In the genomic region with DNA sequence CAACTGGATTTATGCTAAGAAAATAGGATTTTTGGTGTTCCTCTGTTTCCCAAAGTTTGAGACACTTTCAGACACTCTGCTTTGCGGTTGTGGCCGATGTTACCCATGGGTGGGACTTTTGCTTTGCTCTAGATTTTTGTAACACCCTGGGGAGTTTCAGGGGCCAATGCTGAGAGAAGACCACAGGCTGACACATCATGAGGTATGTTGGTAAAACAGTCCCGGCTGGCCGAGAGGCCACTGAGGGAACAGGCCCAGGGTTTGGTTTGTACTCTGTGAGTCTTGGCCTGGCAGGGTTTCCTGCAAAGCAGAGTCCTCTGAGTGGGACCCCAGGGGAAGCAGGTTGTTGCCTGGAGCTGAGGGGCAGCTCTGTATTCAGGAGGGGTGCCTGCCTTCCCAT, we compare ENCODE assay signal across 28 cellular contexts.
DNase-seq lines count a peak whose midpoint lies in the region; ATAC-seq, FAIRE-seq and TF ChIP-seq lines count a peak whose summit lies in the region.
"Had no signal": no experiment of that assay in that cellular context is flagged by ENCODE, and none has a peak within 500 bp of the region (broad histone marks: within the 10 kb centered on the region; RNA-seq: fewer than 3 reads in every experiment).

No MANE protein-coding gene starts in this region.

- TF ChIP-seq POLR2A in right lobe of liver (IDR thresholded peaks at IDR 0.05) = no peak
- TF ChIP-seq POLR2A in HepG2 (IDR thresholded peaks at IDR 0.05; ENCODE audit: insufficient read depth in 1 of 2, low read depth in 2 of 2, low read length in 2 of 2) = no peak

- H3K79me2 ChIP-seq in HepG2 (ENCODE audit: insufficient read depth, low read length) = no peaks in the 10 kb centered on the region
- H3K79me2 ChIP-seq in astrocyte (ENCODE audit: insufficient read depth, low read length) = no peaks in the 10 kb centered on the region

- H3K4me1 ChIP-seq in right lobe of liver (peaks cover 0 to 15% (median 2%) of the 10 kb centered on the region in 4 donors), HepG2 (ENCODE audit: insufficient read depth, low read length) (no peaks in the 10 kb centered on the region), astrocyte (ENCODE audit: insufficient read depth, low read length) (peaks cover 10% of the 10 kb centered on the region), lower lobe of right lung (no peaks in the 10 kb centered on the region)
- H3K4me1 ChIP-seq: thyroid gland had no signal

- H3K27me3 ChIP-seq in right lobe of liver = no peaks in the 10 kb centered on the region
- no peaks in the 10 kb centered on the region; a peak in 1 of 5 replicates for H3K27me3 ChIP-seq in HepG2 (ENCODE audit: control insufficient read depth in 1 of 2, insufficient read depth in 2 of 2, low read length in 2 of 2)
- no peaks in the 10 kb centered on the region for H3K27me3 ChIP-seq in astrocyte (ENCODE audit: insufficient read depth, low read length)
- no peaks in the 10 kb centered on the region for H3K27me3 ChIP-seq in lower lobe of right lung (ENCODE audit: low read depth)
- H3K27me3 ChIP-seq: cardiac muscle cell, thyroid gland had no signal

- ATAC-seq in right lobe of liver = no peak
- no peak for ATAC-seq in HepG2
- no peak for ATAC-seq in lower lobe of right lung
- no peak for ATAC-seq in HG03432 (IDR thresholded peaks at IDR 0.05; ENCODE audit: unreplicated experiment)
- ATAC-seq in GM21381 (IDR thresholded peaks at IDR 0.05; ENCODE audit: unreplicated experiment) = no peak
- ATAC-seq: K562, mucosa of descending colon had no signal

- no TSS peak for BruUV-seq in HepG2 (replicated peaks; lab: Mats Ljungman, UMichigan)

- H3K36me3 Mint-ChIP-seq in astrocyte (ENCODE audit: low read depth, unreplicated experiment) = peaks cover 23% of the 10 kb centered on the region

- H3K27ac Mint-ChIP-seq in astrocyte (ENCODE audit: unreplicated experiment) = no peak overlapping the region
- H3K27ac Mint-ChIP-seq: activated CD4-positive, alpha-beta memory T cell treated with anti-CD3 and anti-CD28 coated beads, Interleukin-2, amount 10 ng/mL, durations not matched to agents 7 days and 5 days; dendritic cell treated with granulocyte-macrophage colony-stimulating factor and Interleukin-4, amounts not matched to agents 40 ng/mL and 50 ng/mL, for 4 days had no signal

- no peak for TF ChIP-seq EP300 in HepG2 (IDR thresholded peaks at IDR 0.05; ENCODE audit: low read depth in 2 of 2, low read length in 2 of 2)
- no peak for TF ChIP-seq EP300 in HepG2 (CRISPR knock-in tag; IDR thresholded peaks at IDR 0.05; ENCODE audit: borderline replicate concordance)

- CTCF ChIA-PET in HepG2 (lab: Yijun Ruan, JAX; ENCODE audit: low intra/inter-chr PET ratio, low total read pairs) = no interaction called here

- no peak for FAIRE-seq in HepG2 (lab: Jason Lieb, UNC)
- FAIRE-seq in astrocyte (lab: Jason Lieb, UNC) = no peak
- FAIRE-seq: A204.1, D721Med, endometrium, G401.6, K562 had no signal

- H3K4me3 ChIP-seq in right lobe of liver (no peak overlapping the region), HepG2 (replicated peaks in 1 of 3; ENCODE audit: insufficient read depth in 1 of 3, low read depth in 2 of 3, low read length in 3 of 3) (no peak overlapping the region), astrocyte (ENCODE audit: insufficient read depth, low read depth, low read length) (no peak overlapping the region), lower lobe of right lung (no peak overlapping the region)
- H3K4me3 ChIP-seq: cardiac muscle cell, K562, mucosa of descending colon, smooth muscle cell, thyroid gland had no signal

- H3K36me3 ChIP-seq in right lobe of liver (no peaks in the 10 kb centered on the region), HepG2 (replicated peaks in 1 of 2; ENCODE audit: control insufficient read depth in 1 of 2, insufficient read depth in 2 of 2, low read length in 2 of 2) (peaks cover 13 to 18% of the 10 kb centered on the region in 2 experiments; a peak in 3 of 5 replicates), astrocyte (ENCODE audit: insufficient read depth, low read length) (no peaks in the 10 kb centered on the region), lower lobe of right lung (peaks cover 74% of the 10 kb centered on the region)
- H3K36me3 ChIP-seq: cardiac muscle cell had no signal

- no peak overlapping the region for H3K4me3 Mint-ChIP-seq in astrocyte (ENCODE audit: unreplicated experiment)
- H3K4me3 Mint-ChIP-seq: activated CD4-positive, alpha-beta memory T cell treated with anti-CD3 and anti-CD28 coated beads, Interleukin-2, amount 10 ng/mL, durations not matched to agents 7 days and 5 days; dendritic cell treated with granulocyte-macrophage colony-stimulating factor and Interleukin-4, amounts not matched to agents 40 ng/mL and 50 ng/mL, for 4 days; neural crest cell had no signal

- H3K27ac ChIP-seq in right lobe of liver (peak overlapping the region in 2 of 3 donors; percentile 62 to 84), HepG2 (ENCODE audit: extremely low read length, insufficient read depth, low read length) (no peak overlapping the region), astrocyte (ENCODE audit: low read depth, low read length) (no peak overlapping the region), lower lobe of right lung (no peak overlapping the region)
- H3K27ac ChIP-seq: C4-2B, cardiac muscle cell, thyroid gland had no signal

- intact Hi-C loops in right lobe of liver (cut with DNase I) (no loop called here), HepG2 (cut with micrococcal nuclease; ENCODE audit: unreplicated experiment) (no loop called here), lower lobe of right lung (cut with DNase I) (no loop called here)

- peaks cover 10% of the 10 kb centered on the region for H3K4me1 Mint-ChIP-seq in astrocyte (ENCODE audit: low read depth, unreplicated experiment)
- H3K4me1 Mint-ChIP-seq: activated CD4-positive, alpha-beta memory T cell treated with anti-CD3 and anti-CD28 coated beads, Interleukin-2, amount 10 ng/mL, durations not matched to agents 7 days and 5 days; neural crest cell had no signal

- in situ Hi-C loops in HepG2 (cut with HindIII; ENCODE audit: extremely low pct_ligation_motif_present, low pct_unique_long_range_greater_than_20kb) = no loop called here

- no peaks in the 10 kb centered on the region; the same call in 1 of the 2 replicates for H4K20me1 ChIP-seq in HepG2 (ENCODE audit: insufficient read depth, low read length)
- no peaks in the 10 kb centered on the region for H4K20me1 ChIP-seq in astrocyte (ENCODE audit: insufficient read depth, low read length)

- no peaks in the 10 kb centered on the region for H3K27me3 Mint-ChIP-seq in astrocyte (ENCODE audit: low read depth, unreplicated experiment)
- H3K27me3 Mint-ChIP-seq: activated CD4-positive, alpha-beta memory T cell treated with anti-CD3 and anti-CD28 coated beads, Interleukin-2, amount 10 ng/mL, durations not matched to agents 7 days and 5 days; dendritic cell treated with granulocyte-macrophage colony-stimulating factor and Interleukin-4, amounts not matched to agents 40 ng/mL and 50 ng/mL, for 4 days had no signal

- H3K9ac ChIP-seq in HepG2 (ENCODE audit: insufficient read depth, low read depth, low read length) (no peak overlapping the region), astrocyte (ENCODE audit: low read length) (no peak overlapping the region)

- H3K9me3 ChIP-seq in right lobe of liver (no peaks in the 10 kb centered on the region), HepG2 (ENCODE audit: low read length) (no peaks in the 10 kb centered on the region), astrocyte (ENCODE audit: insufficient read depth, low read depth, low read length) (no peaks in the 10 kb centered on the region), lower lobe of right lung (no peaks in the 10 kb centered on the region)
- H3K9me3 ChIP-seq: mucosa of descending colon, thyroid gland had no signal

- no peak overlapping the region for H3K4me2 ChIP-seq in HepG2 (ENCODE audit: low read depth, low read length)
- H3K4me2 ChIP-seq in astrocyte (ENCODE audit: low read length) = peak overlapping the region; percentile 34
- H3K4me2 ChIP-seq: smooth muscle cell had no signal

- DNase-seq in right lobe of liver (peak in 2 of 3 donors; percentile 17 to 20), HepG2 (ENCODE audit: low spot score) (no peak), astrocyte (ENCODE audit: low read depth) (no peak), lower lobe of right lung (peak; percentile 24), mucosa of gallbladder (ENCODE audit: low spot score) (no peak)
- DNase-seq in activated CD4-positive, alpha-beta T cell treated with anti-CD3 and anti-CD28 coated beads for 48 hours = no peak
- DNase-seq: activated CD4-positive, alpha-beta memory T cell treated with anti-CD3 and anti-CD28 coated beads, Interleukin-2, amount 10 ng/mL, durations not matched to agents 7 days and 5 days; activated gamma-delta T cell treated with Interleukin-2 at 50 U/mL for 16 hours; HCEC 1CT; hippocampal formation; MM.1S; mucosa of descending colon; NCI-H524; stimulated activated CD4-positive, alpha-beta T cell treated with anti-CD3 and anti-CD28 coated beads, Interleukin-4, amount 100 ng/mL, for 1 hour; stimulated activated naive CD4-positive, alpha-beta T cell treated with Interleukin-2 at 50 U/mL for 16 hours; thyroid gland had no signal

- TF ChIP-seq RAD21 in HepG2 (CRISPR knock-in tag; IDR thresholded peaks at IDR 0.05) = no peak

- POLR2A ChIA-PET in HepG2 (lab: Yijun Ruan, JAX) = no interaction called here

- H3K9me3 Mint-ChIP-seq in astrocyte (ENCODE audit: unreplicated experiment) = no peaks in the 10 kb centered on the region
- H3K9me3 Mint-ChIP-seq: activated CD4-positive, alpha-beta memory T cell treated with anti-CD3 and anti-CD28 coated beads, Interleukin-2, amount 10 ng/mL, durations not matched to agents 7 days and 5 days; dendritic cell treated with granulocyte-macrophage colony-stimulating factor and Interleukin-4, amounts not matched to agents 40 ng/mL and 50 ng/mL, for 4 days; neural crest cell had no signal

- TF ChIP-seq CTCF in right lobe of liver (IDR thresholded peaks at IDR 0.05) = no peak
- no peak for TF ChIP-seq CTCF in HepG2 (CRISPR knock-in tag; IDR thresholded peaks at IDR 0.05)
- no peak for TF ChIP-seq CTCF in astrocyte (IDR thresholded peaks at IDR 0.05; ENCODE audit: insufficient read depth, low read depth, low read length)
- no peak for TF ChIP-seq CTCF in lower lobe of right lung (IDR thresholded peaks at IDR 0.05)

- no peak overlapping the region for H2AFZ ChIP-seq in HepG2 (ENCODE audit: low read length)
- no peak overlapping the region for H2AFZ ChIP-seq in astrocyte (ENCODE audit: low read depth, low read length)

- WGBS in right lobe of liver (ENCODE audit: insufficient coverage, low coverage, low lambda C conversion rate, missing lambda C conversion rate) = no CpG with 5 or more reads among the region's 4 CpGs
- 100% methylated on average over 2 of the region's 4 CpGs for WGBS in HepG2 (ENCODE audit: low lambda C conversion rate)

Comparison
In these comparisons a context has a peak if more than half of its experiments do, and no peak if none do; other contexts are left out.
1. DNase-seq: peak in right lobe of liver (2 of 3) and lower lobe of right lung (single experiment); none in HepG2 (single experiment), astrocyte (single experiment), mucosa of gallbladder (single experiment) and activated CD4-positive, alpha-beta T cell treated with anti-CD3 and anti-CD28 coated beads for 48 hours (single experiment).
2. H3K27ac ChIP-seq: peak in right lobe of liver (2 of 3); none in HepG2 (single experiment), astrocyte (single experiment) and lower lobe of right lung (single experiment).